ENCODE assay signal across 8 cellular contexts in the genomic region with DNA sequence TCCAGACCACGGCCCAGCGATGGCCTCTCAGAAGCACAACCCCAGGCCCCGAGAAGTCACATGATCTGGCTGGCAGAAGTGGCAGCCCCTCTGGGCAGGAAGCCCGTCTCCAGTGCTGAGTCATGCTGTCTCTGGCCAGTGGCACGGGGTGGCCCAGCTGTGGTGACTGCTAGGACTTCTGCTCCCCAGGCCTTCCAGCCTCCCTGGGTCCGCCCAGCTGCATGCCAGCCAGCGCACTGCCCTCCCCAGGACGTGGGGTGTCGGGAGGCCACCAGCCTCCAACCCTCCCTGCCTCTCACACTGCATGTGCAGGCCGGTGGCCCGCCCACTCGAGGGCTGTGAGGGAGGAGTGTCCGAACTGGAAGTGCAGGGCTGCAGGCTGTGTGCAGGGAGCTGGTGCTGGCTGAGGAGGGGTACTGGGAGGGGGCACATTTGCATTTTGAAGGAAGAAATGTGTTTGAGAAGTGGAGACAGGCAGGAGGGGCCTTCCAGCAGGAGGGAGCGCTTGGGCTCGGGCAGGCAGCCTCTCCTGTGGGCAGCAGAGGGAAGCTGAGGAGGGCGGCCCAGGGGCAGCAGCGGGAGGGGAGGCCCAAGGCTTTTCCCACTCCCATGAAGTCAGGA. TPM values are rescaled to one million over a fixed set of nuclear protein-coding genes. Genes with fewer than 3 reads are reported as not detected.
A peak's percentile ranks its signal among the peaks of the same experiment; 100 is the strongest.
DNase-seq lines count a peak whose midpoint lies in the region; ATAC-seq and TF ChIP-seq lines count a peak whose summit lies in the region.

No MANE protein-coding gene starts in this region.

- H3K4me1 ChIP-seq in right lobe of liver (peaks cover 0 to 33% (median 19%) of the 10 kb centered on the region in 4 donors), tibial nerve (peaks cover 0 to 42% (median 34%) of the 10 kb centered on the region in 4 donors)

- H3K4me3 ChIP-seq in cardiac fibroblast (replicated peaks in 1 of 2; ENCODE audit: low read depth in 2 of 2, low read length in 2 of 2) (no peak overlapping the region), right lobe of liver (no peak overlapping the region), tibial nerve (no peak overlapping the region)

- TF ChIP-seq EP300 in tibial nerve (IDR thresholded peaks at IDR 0.05) = peak; percentile 26 to 67

- no peak for TF ChIP-seq CTCF in cardiac fibroblast (IDR thresholded peaks at IDR 0.05; ENCODE audit: low read depth, low read length)
- TF ChIP-seq CTCF in right lobe of liver (IDR thresholded peaks at IDR 0.05) = no peak
- peak in 1 of 5 experiments; percentile 27 for TF ChIP-seq CTCF in tibial nerve (IDR thresholded peaks at IDR 0.05)
- no peak for TF ChIP-seq CTCF in GM13976 (IDR thresholded peaks at IDR 0.05; ENCODE audit: borderline replicate concordance, control extremely low read depth, extremely low read depth, insufficient read depth, missing control alignments)

- H3K27ac ChIP-seq in right lobe of liver = peak overlapping the region; percentile 17 to 59 (median 48)
- peak overlapping the region; percentile 50 to 90 (median 64) for H3K27ac ChIP-seq in tibial nerve

- TF ChIP-seq POLR2A in right lobe of liver (IDR thresholded peaks at IDR 0.05) = no peak
- no peak for TF ChIP-seq POLR2A in tibial nerve (IDR thresholded peaks at IDR 0.05)

- 23% methylated on average over 3 of the region's 17 CpGs for WGBS in right lobe of liver (ENCODE audit: insufficient coverage, low coverage, low lambda C conversion rate, missing lambda C conversion rate)
- 41 to 64% methylated on average over 12 to 16 of the region's 17 CpGs for WGBS in tibial nerve, 2 donors

- H3K36me3 ChIP-seq in right lobe of liver = no peaks in the 10 kb centered on the region
- no peaks in the 10 kb centered on the region for H3K36me3 ChIP-seq in tibial nerve

- ATAC-seq in right lobe of liver (peak; percentile 88 to 92 (median 91)), HG02759 (IDR thresholded peaks at IDR 0.05; ENCODE audit: unreplicated experiment) (no peak)

- in situ Hi-C loops in Caki2 (cut with HindIII; ENCODE audit: low pct_unique_long_range_greater_than_20kb, low sequenced_read_pairs) (loop anchor here (10.0 kb wide), 1 partner anchor 161 kb away; the partner anchor contains the start of gene RRM2), GM13976 (cut with MboI; ENCODE audit: low sequenced_read_pairs, unreplicated experiment) (no loop called here)

- H3K27me3 ChIP-seq in right lobe of liver (no peaks in the 10 kb centered on the region), tibial nerve (no peaks in the 10 kb centered on the region)

- intact Hi-C loops in right lobe of liver (cut with DNase I) = no loop called here

- H3K9me3 ChIP-seq in right lobe of liver (no peaks in the 10 kb centered on the region), tibial nerve (no peaks in the 10 kb centered on the region)

- DNase-seq in Caki2 (ENCODE audit: low read depth) = peak; percentile 99
- DNase-seq in NCI-H2196 (lab: John Stamatoyannopoulos, UW; ENCODE audit: unreplicated experiment) = peak; percentile 88
- DNase-seq in cardiac fibroblast (ENCODE audit: low read depth in 2 of 2) = peak; percentile 27 to 68
- DNase-seq in right lobe of liver = peak; percentile 89 to 94 (median 93)
- DNase-seq in tibial nerve (ENCODE audit: low spot score in 2 of 2) = peak; percentile 35 to 42
- no peak for DNase-seq in iPS-NIHi7 (ENCODE audit: extremely low spot score)
- no peak for DNase-seq in GM13976 (ENCODE audit: low spot score)

RNA-seq across cellular contexts. Expression of gene HPCAL1, which starts 17.0 kb away (rescaled TPM):
- 92.0 and 165 TPM in 2 replicates for total RNA-seq in Caki2 (2014; rRNA removed; shearing (Covaris generic); ENCODE audit: low replicate concordance)
- 10 to 100 TPM; 23.1 to 68.8 (median 29.1) TPM for total RNA-seq in right lobe of liver
- total RNA-seq in tibial nerve = 10 to 100 TPM; 29.0 to 56.7 (median 34.5) TPM

Comparison
In these comparisons a context has a peak if more than half of its experiments do, and no peak if none do; other contexts are left out.
1. DNase-seq: peak in Caki2 (single experiment), NCI-H2196 (single experiment), cardiac fibroblast (2 of 2), right lobe of liver (3 of 3) and tibial nerve (2 of 2); none in iPS-NIHi7 (single experiment) and GM13976 (single experiment).